ENCODE assay signal across 27 cellular contexts in genomic region chr6:154857529-154857928, GRCh38.
"Had no signal": no experiment of that assay in that cellular context is flagged by ENCODE, and none has a peak within 500 bp of the region (broad histone marks: within the 10 kb centered on the region; RNA-seq: fewer than 3 reads in every experiment).

No MANE protein-coding gene starts in this region.

- H3K27me3 Mint-ChIP-seq: naive thymus-derived CD4-positive, alpha-beta T cell; progenitor cell of endocrine pancreas; stimulated activated memory B cell treated with anti-CD40 and anti-IgM and Interleukin-4, amounts not matched to agents 10 μg/mL and 1 μg/mL and 100 μg/mL, for 72 hours; stimulated activated naive CD8-positive, alpha-beta T cell treated with anti-CD3 and anti-CD28 coated beads, Interleukin-15, Interleukin-2, amounts not matched to agents 100 ng/mL and 50 ng/mL, for 24 hours; type B pancreatic cell had no signal

- ATAC-seq: naive thymus-derived CD4-positive, alpha-beta T cell; natural killer cell; psoas muscle; right cardiac atrium; right lobe of liver; stimulated activated memory B cell treated with anti-CD40 and anti-IgM and Interleukin-4, amounts not matched to agents 10 μg/mL and 1 μg/mL and 100 μg/mL, for 72 hours; upper lobe of right lung had no signal

- H3K36me3 Mint-ChIP-seq: natural killer cell had no signal

- H3K4me1 Mint-ChIP-seq: stimulated activated memory B cell treated with anti-CD40 and anti-IgM and Interleukin-4, amounts not matched to agents 10 μg/mL and 1 μg/mL and 100 μg/mL, for 72 hours had no signal

- DNase-seq: naive thymus-derived CD4-positive, alpha-beta T cell; natural killer cell; occipital lobe; ovary; posterior cingulate gyrus; psoas muscle; right cardiac atrium; right lobe of liver; sigmoid colon; small intestine; stimulated activated CD4-positive, alpha-beta T cell treated with anti-CD3 and anti-CD28 coated beads, Interleukin-15, amount 100 ng/mL, for 24 hours; stimulated activated CD4-positive, alpha-beta T cell treated with anti-CD3 and anti-CD28 coated beads, Interleukin-2, amount 100 ng/mL, for 24 hours; stimulated activated CD4-positive, alpha-beta T cell treated with anti-CD3 and anti-CD28 coated beads, Interleukin-2, amount 100 ng/mL, for 48 hours; stimulated activated CD4-positive, alpha-beta T cell treated with anti-CD3 and anti-CD28 coated beads, Interleukin-4, amount 100 ng/mL, for 24 hours; stimulated activated naive CD4-positive, alpha-beta T cell; substantia nigra; testis; tibial artery; transverse colon; upper lobe of right lung; uterus had no signal

- H3K9me3 Mint-ChIP-seq: natural killer cell; nephron; stimulated activated memory B cell treated with anti-CD40 and anti-IgM and Interleukin-4, amounts not matched to agents 10 μg/mL and 1 μg/mL and 100 μg/mL, for 72 hours; stimulated activated naive CD8-positive, alpha-beta T cell treated with anti-CD3 and anti-CD28 coated beads, Interleukin-15, Interleukin-2, amounts not matched to agents 100 ng/mL and 50 ng/mL, for 24 hours; type B pancreatic cell had no signal

- H3K4me3 Mint-ChIP-seq: naive thymus-derived CD4-positive, alpha-beta T cell; natural killer cell; nephron; neural progenitor cell; stimulated activated memory B cell treated with anti-CD40 and anti-IgM and Interleukin-4, amounts not matched to agents 10 μg/mL and 1 μg/mL and 100 μg/mL, for 72 hours; stimulated activated naive CD8-positive, alpha-beta T cell treated with anti-CD3 and anti-CD28 coated beads, Interleukin-15, Interleukin-2, amounts not matched to agents 100 ng/mL and 50 ng/mL, for 24 hours; type B pancreatic cell had no signal

- H3K27ac Mint-ChIP-seq: natural killer cell; nephron; neural progenitor cell; progenitor cell of endocrine pancreas; stimulated activated memory B cell treated with anti-CD40 and anti-IgM and Interleukin-4, amounts not matched to agents 10 μg/mL and 1 μg/mL and 100 μg/mL, for 72 hours; stimulated activated naive CD8-positive, alpha-beta T cell treated with anti-CD3 and anti-CD28 coated beads, Interleukin-15, Interleukin-2, amounts not matched to agents 100 ng/mL and 50 ng/mL, for 24 hours; type B pancreatic cell had no signal
